Comparison of ENCODE assay signal across 8 cellular contexts in the genomic region with DNA sequence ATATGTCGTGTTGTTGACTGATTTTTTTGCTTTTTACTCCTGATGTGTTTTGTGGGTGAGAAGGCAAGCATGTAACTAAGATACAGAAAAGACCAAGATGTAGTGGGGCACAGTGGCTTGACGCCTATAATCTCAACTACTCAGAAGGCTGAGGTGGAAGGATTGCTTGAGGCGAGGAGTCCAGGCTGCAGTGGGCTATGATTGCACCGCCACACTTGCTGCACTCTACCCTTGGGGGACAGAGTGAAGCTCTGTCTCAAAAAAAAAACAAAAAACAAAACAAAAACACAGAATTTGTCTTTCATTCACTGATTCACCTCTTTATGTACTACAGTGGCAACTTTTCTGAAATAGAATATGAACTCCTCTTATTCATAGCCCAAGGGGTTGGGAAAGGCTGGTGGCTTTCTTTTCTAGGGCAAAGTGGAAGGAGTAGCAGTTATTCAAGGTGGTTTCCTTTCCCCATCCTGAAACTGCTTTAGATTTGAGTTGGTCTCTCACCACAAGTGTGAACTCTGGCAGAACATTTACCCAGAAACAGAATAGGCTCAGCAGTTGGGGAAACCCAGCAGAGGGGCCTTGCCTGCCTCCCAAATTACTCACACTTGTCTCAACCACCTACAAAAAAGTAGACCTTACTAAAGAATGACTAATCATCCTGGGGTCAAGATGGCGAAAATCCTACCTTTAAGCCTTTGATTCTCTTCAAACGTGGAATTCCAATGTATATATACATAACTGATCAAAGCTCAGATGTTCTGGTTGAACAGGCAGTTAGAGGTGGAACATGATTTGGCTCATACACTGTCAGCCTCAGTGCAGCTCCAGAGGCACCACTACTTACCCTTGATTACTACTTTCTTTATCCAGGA. TPM values are rescaled to one million over a fixed set of nuclear protein-coding genes. Genes with fewer than 3 reads are reported as not detected.
DNase-seq lines count a peak whose midpoint lies in the region; ATAC-seq, FAIRE-seq and TF ChIP-seq lines count a peak whose summit lies in the region.

No MANE protein-coding gene starts in this region.

- POLR2A ChIA-PET in MCF 10A (lab: Yijun Ruan, JAX) = interaction anchor here (1.0 kb wide), 1 partner anchor 20 kb away, joined by 3 read pairs; no protein-coding TSS in a partner anchor

- no peaks in the 10 kb centered on the region for H3K27me3 ChIP-seq in OCI-LY3 (ENCODE audit: low read depth, low read length)
- no peaks in the 10 kb centered on the region for H3K27me3 ChIP-seq in dorsolateral prefrontal cortex

- H3K4me3 ChIP-seq in GM12864 (ENCODE audit: low read depth, low read length) (peak overlapping the region; percentile 19), OCI-LY3 (ENCODE audit: low read length) (peak overlapping the region; percentile 63), dorsolateral prefrontal cortex (no peak overlapping the region), kidney (ENCODE audit: low read length in 2 of 2) (no peak overlapping the region)

- BruUV-seq in MCF 10A (replicated peaks; lab: Mats Ljungman, UMichigan) = no TSS peak

- H3K4me1 ChIP-seq in OCI-LY3 (ENCODE audit: low read length) = peaks cover 99% of the 10 kb centered on the region
- peaks cover 2 to 4% of the 10 kb centered on the region in 2 donors for H3K4me1 ChIP-seq in kidney (ENCODE audit: control insufficient read depth in 1 of 2, insufficient read depth in 1 of 2, low read depth in 1 of 2, low read length in 2 of 2)

- H3K9me3 Mint-ChIP-seq in HFFc6 (no peaks in the 10 kb centered on the region), MCF 10A (ENCODE audit: unreplicated experiment) (no peaks in the 10 kb centered on the region)
- H3K9me3 Mint-ChIP-seq in stimulated activated effector memory CD8-positive, alpha-beta T cell treated with anti-CD3 and anti-CD28 coated beads, Interleukin-12 subunit alpha, Interleukin-12 subunit beta, amount 100 ng/mL, for 72 hours = no peaks in the 10 kb centered on the region

- H3K36me3 ChIP-seq in OCI-LY3 (replicated peaks; ENCODE audit: low read depth, low read length) (peaks cover 31% of the 10 kb centered on the region), kidney (ENCODE audit: control insufficient read depth in 1 of 2, insufficient read depth in 2 of 2, low read length in 2 of 2) (peaks cover 0 to 10% of the 10 kb centered on the region in 2 donors)

- FAIRE-seq in kidney (lab: Jason Lieb, UNC) = no peak

- peak overlapping the region; percentile 94 for H3K27ac ChIP-seq in OCI-LY3 (ENCODE audit: low read length)
- H3K27ac ChIP-seq in dorsolateral prefrontal cortex = no peak overlapping the region
- no peak overlapping the region for H3K27ac ChIP-seq in kidney (ENCODE audit: low read depth in 2 of 2, low read length in 2 of 2)

- peaks cover 36% of the 10 kb centered on the region for H4K20me1 ChIP-seq in OCI-LY3 (ENCODE audit: insufficient read depth, low read length)

- no peak overlapping the region for H2AFZ ChIP-seq in OCI-LY3 (ENCODE audit: low read depth, low read length)

- peaks cover 72% of the 10 kb centered on the region for H3K4me1 Mint-ChIP-seq in HFFc6 (ENCODE audit: low read depth)
- H3K4me1 Mint-ChIP-seq in MCF 10A (ENCODE audit: insufficient read depth, unreplicated experiment) = peaks cover 54% of the 10 kb centered on the region
- H3K4me1 Mint-ChIP-seq in stimulated activated effector memory CD8-positive, alpha-beta T cell treated with anti-CD3 and anti-CD28 coated beads, Interleukin-12 subunit alpha, Interleukin-12 subunit beta, amount 100 ng/mL, for 72 hours = peaks cover 97% of the 10 kb centered on the region

- H3K9me3 ChIP-seq in OCI-LY3 (ENCODE audit: insufficient read depth, low read length) = peaks cover 5% of the 10 kb centered on the region; the same call in 1 of the 2 replicates
- H3K9me3 ChIP-seq in kidney (ENCODE audit: control insufficient read depth in 1 of 2, low read length in 2 of 2) = no peaks in the 10 kb centered on the region

- H3K36me3 Mint-ChIP-seq in HFFc6 (ENCODE audit: low read depth) (peaks cover 41% of the 10 kb centered on the region), MCF 10A (ENCODE audit: insufficient read depth, unreplicated experiment) (peaks cover 42% of the 10 kb centered on the region)
- H3K36me3 Mint-ChIP-seq in stimulated activated effector memory CD8-positive, alpha-beta T cell treated with anti-CD3 and anti-CD28 coated beads, Interleukin-12 subunit alpha, Interleukin-12 subunit beta, amount 100 ng/mL, for 72 hours = peaks cover 92% of the 10 kb centered on the region

- H3K4me3 Mint-ChIP-seq in HFFc6 (no peak overlapping the region), MCF 10A (ENCODE audit: unreplicated experiment) (no peak overlapping the region)
- peak overlapping the region; percentile 65 for H3K4me3 Mint-ChIP-seq in stimulated activated effector memory CD8-positive, alpha-beta T cell treated with anti-CD3 and anti-CD28 coated beads, Interleukin-12 subunit alpha, Interleukin-12 subunit beta, amount 100 ng/mL, for 72 hours

- H3K27me3 Mint-ChIP-seq in HFFc6 (ENCODE audit: insufficient read depth) (no peaks in the 10 kb centered on the region), MCF 10A (ENCODE audit: insufficient read depth, unreplicated experiment) (no peaks in the 10 kb centered on the region)

- ATAC-seq in stimulated activated effector memory CD8-positive, alpha-beta T cell treated with anti-CD3 and anti-CD28 coated beads, Interleukin-12 subunit alpha, Interleukin-12 subunit beta, amount 100 ng/mL, for 72 hours = peak; percentile 96

- H3K27ac Mint-ChIP-seq in HFFc6 = 0 out of 2 replicates have a peak overlapping the region, but pooled peaks have one; percentile 18
- H3K27ac Mint-ChIP-seq in MCF 10A (ENCODE audit: low read depth, unreplicated experiment) = no peak overlapping the region
- H3K27ac Mint-ChIP-seq in stimulated activated effector memory CD8-positive, alpha-beta T cell treated with anti-CD3 and anti-CD28 coated beads, Interleukin-12 subunit alpha, Interleukin-12 subunit beta, amount 100 ng/mL, for 72 hours = peak overlapping the region; percentile 90

- CTCF ChIA-PET in MCF 10A (lab: Yijun Ruan, JAX) = interaction anchor here (0.9 kb wide), 1 partner anchor 37 kb away, joined by 3 read pairs; no protein-coding TSS in a partner anchor

- TF ChIP-seq CTCF in GM12864 (IDR thresholded peaks at IDR 0.05; ENCODE audit: low read depth, low read length, missing control alignments) (no peak), HFFc6 (IDR thresholded peaks at IDR 0.05) (no peak), OCI-LY3 (IDR thresholded peaks at IDR 0.05; ENCODE audit: low read depth, low read length) (no peak), MCF 10A (IDR thresholded peaks at IDR 0.05; ENCODE audit: unreplicated experiment) (no peak), dorsolateral prefrontal cortex (IDR thresholded peaks at IDR 0.05 in 54 of 56, conservative IDR thresholded peaks at IDR 0.05 in 2 of 56; ENCODE audit: low read depth in 1 of 56, partially characterized antibody in 56 of 56) (no peak), kidney (IDR thresholded peaks at IDR 0.05; ENCODE audit: borderline replicate concordance, extremely low read depth, insufficient read depth) (no peak)

- H3K79me2 ChIP-seq in OCI-LY3 (ENCODE audit: low read length) = peaks cover 92% of the 10 kb centered on the region

- H3K4me2 ChIP-seq in OCI-LY3 (ENCODE audit: low read length) = peak overlapping the region; percentile 78

- intact Hi-C loops in MCF 10A (cut with micrococcal nuclease) = no loop called here
- intact Hi-C loops in dorsolateral prefrontal cortex (cut with DNase I) = no loop called here
- intact Hi-C loops in kidney (cut with DNase I) = no loop called here

- H3K9ac ChIP-seq in OCI-LY3 (ENCODE audit: low read length) = peak overlapping the region; percentile 63
- no peak overlapping the region for H3K9ac ChIP-seq in kidney (ENCODE audit: low read length in 2 of 2)

- DNase-seq in GM12864 (ENCODE audit: low read depth) (peak; percentile 89), HFFc6 (no peak), MCF 10A (ENCODE audit: unreplicated experiment) (peak; percentile 14), dorsolateral prefrontal cortex (no peak), middle frontal gyrus (ENCODE audit: extremely low spot score, low spot score) (no peak), kidney (no peak)
- peak; percentile 53 to 84 for DNase-seq in stimulated activated effector memory CD8-positive, alpha-beta T cell treated with anti-CD3 and anti-CD28 coated beads, Interleukin-12 subunit alpha, Interleukin-12 subunit beta, amount 100 ng/mL, for 72 hours (ENCODE audit: low spot score in 2 of 2)

RNA-seq across cellular contexts. Expression of a gene that starts 6.5 kb away (rescaled TPM):
- 10 to 100 TPM; 28.9 to 38.9 (median 36.5) TPM for total RNA-seq in HFFc6 (2021; fragmentation: NEBNext Ultra II Directional; extraction: Animal tissue kit (Norgen Biotek cat#: 25700))
- total RNA-seq in MCF 10A (2022) (62.0 and 79.6 TPM in 2 replicates), dorsolateral prefrontal cortex (10 to 100 TPM; 31.0 to 62.5 (median 45.1) TPM), kidney (56.1 TPM)
- polyA plus RNA-seq in kidney (ENCODE audit: insufficient read depth, low read depth, low replicate concordance) = 21.2 TPM

Comparison
In these comparisons a context has a peak if more than half of its experiments do, and no peak if none do; other contexts are left out.
1. DNase-seq: peak in GM12864 (single experiment), MCF 10A (single experiment) and stimulated activated effector memory CD8-positive, alpha-beta T cell treated with anti-CD3 and anti-CD28 coated beads, Interleukin-12 subunit alpha, Interleukin-12 subunit beta, amount 100 ng/mL, for 72 hours (2 of 2); none in HFFc6 (single experiment), dorsolateral prefrontal cortex (0 of 10), middle frontal gyrus (single experiment) and kidney (single experiment).
2. H3K4me3 ChIP-seq: peak in GM12864 (single experiment) and OCI-LY3 (single experiment); none in dorsolateral prefrontal cortex (0 of 59) and kidney (0 of 2).